Comparison of ENCODE assay signal across 8 cellular contexts in the genomic region with DNA sequence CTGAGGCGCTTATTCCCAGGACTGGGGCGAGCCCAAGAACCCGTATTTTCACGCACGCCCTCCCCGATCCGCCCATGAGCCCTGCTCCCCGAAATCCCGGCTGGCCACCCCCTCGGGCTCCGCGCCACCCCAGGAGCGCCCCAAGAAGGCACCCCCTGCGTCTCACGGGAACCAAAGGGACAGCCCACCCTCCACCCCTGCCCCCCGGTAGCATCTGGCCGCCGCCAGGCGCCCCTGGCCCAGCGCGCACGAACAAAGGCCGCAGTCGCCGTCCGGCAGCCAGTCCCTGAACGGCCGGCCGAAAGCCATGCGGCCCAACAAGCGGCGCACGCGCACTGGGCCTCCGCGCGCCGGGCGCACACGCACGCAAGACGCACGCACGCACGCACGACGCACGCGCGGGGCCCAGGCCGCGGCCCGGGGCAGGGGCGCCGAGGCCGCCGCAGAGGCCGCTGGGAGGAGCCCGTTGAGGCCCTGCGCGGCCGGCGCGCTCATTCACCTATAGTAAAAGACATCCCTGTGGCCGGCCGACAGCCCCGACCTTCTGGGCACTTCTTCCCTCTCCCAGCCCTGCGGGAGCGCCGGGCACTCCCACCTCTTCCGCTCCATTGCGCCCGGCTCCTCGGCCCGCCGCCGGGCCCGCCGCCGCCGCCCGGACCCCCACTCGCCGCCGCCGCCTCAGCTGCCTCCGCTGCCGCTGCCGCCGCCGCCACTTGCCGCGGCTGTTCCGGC. TPM values are rescaled to one million over a fixed set of nuclear protein-coding genes. Genes with fewer than 3 reads are reported as not detected.
DNase-seq lines count a peak whose midpoint lies in the region; ATAC-seq and TF ChIP-seq lines count a peak whose summit lies in the region.

No MANE protein-coding gene starts in this region.

- H2AFZ ChIP-seq in GM23248, result peak overlapping the region; percentile 70; the same call in 1 of the 2 replicates

- no peak for TF ChIP-seq EP300 in suprapubic skin (IDR thresholded peaks at IDR 0.05)

- H3K36me3 ChIP-seq in ES-I3 (ENCODE audit: insufficient read depth, low read length), result peaks cover 5% of the 10 kb centered on the region
- H3K36me3 ChIP-seq in GM23248 (ENCODE audit: low read depth), result peaks cover 11% of the 10 kb centered on the region; the same call in 1 of the 2 replicates
- peaks cover 21% of the 10 kb centered on the region for H3K36me3 ChIP-seq in suprapubic skin

- no peaks in the 10 kb centered on the region for H3K9me2 ChIP-seq in GM23248 (ENCODE audit: insufficient read depth)

- no peaks in the 10 kb centered on the region for H4K20me1 ChIP-seq in GM23248 (ENCODE audit: insufficient read depth)

- TF ChIP-seq CTCF in omental fat pad (IDR thresholded peaks at IDR 0.05) (no peak), suprapubic skin (IDR thresholded peaks at IDR 0.05) (no peak)

- TF ChIP-seq POLR2A in suprapubic skin (IDR thresholded peaks at IDR 0.05), result peak; percentile 46 to 81

- H3K9ac ChIP-seq in ES-I3 (ENCODE audit: low read depth, low read length) (peak overlapping the region; percentile 100), GM23248 (peak overlapping the region; percentile 99)

- 1% methylated on average over 46 to 49 of the region's 94 CpGs for WGBS in GM23248 (ENCODE audit: low coverage in 1 of 2, low lambda C conversion rate in 2 of 2, missing lambda C conversion rate in 2 of 2), 2 experiments
- WGBS in suprapubic skin, result no CpG with 5 or more reads among the region's 94 CpGs

- H3K79me2 ChIP-seq in GM23248 (ENCODE audit: insufficient read depth), result peaks cover 50% of the 10 kb centered on the region

- H3K4me3 ChIP-seq in GM23248 (peak overlapping the region; percentile 99), suprapubic skin (peak overlapping the region; percentile 83)

- in situ Hi-C loops in GM23248 (cut with MboI), result no loop called here

- no peaks in the 10 kb centered on the region for H3K27me3 ChIP-seq in GM23248 (replicated peaks; ENCODE audit: insufficient read depth)
- no peaks in the 10 kb centered on the region for H3K27me3 ChIP-seq in suprapubic skin

- peaks cover 15% of the 10 kb centered on the region; the same call in 1 of the 2 replicates for H3F3A ChIP-seq in GM23248 (ENCODE audit: insufficient read depth)

- H3K4me1 ChIP-seq in ES-I3 (ENCODE audit: insufficient read depth, low read length), result peaks cover 4% of the 10 kb centered on the region
- H3K4me1 ChIP-seq in GM23248 (ENCODE audit: insufficient read depth), result peaks cover 18% of the 10 kb centered on the region
- peaks cover 38% of the 10 kb centered on the region for H3K4me1 ChIP-seq in suprapubic skin

- peak; percentile 96 for DNase-seq in GM23248
- DNase-seq in Kasumi-1 (lab: John Stamatoyannopoulos, UW), result peak; percentile 59
- peak; percentile 34 for DNase-seq in SHP77 treated with DMSO at 0.1 percent for 48 hours (lab: John Stamatoyannopoulos, UW)
- peak; percentile 87 for DNase-seq in activated naive CD4-positive, alpha-beta T cell treated with anti-CD3 and anti-CD28 coated beads, Interleukin-2, amount 50 U/mL, for 16 hours
- DNase-seq in globus pallidus (ENCODE audit: low spot score), result peak; percentile 86
- peak; percentile 42 for DNase-seq in omental fat pad (ENCODE audit: low spot score)
- DNase-seq in suprapubic skin (ENCODE audit: low spot score in 2 of 2), result peak; percentile 83 to 90

- peak overlapping the region; percentile 79 for H3K4me2 ChIP-seq in GM23248 (ENCODE audit: unreplicated experiment)

- ATAC-seq in omental fat pad (ENCODE audit: low FRiP score), result peak; percentile 85

- H3K9me3 ChIP-seq in ES-I3 (ENCODE audit: control insufficient read depth, insufficient read depth, low read length), result no peaks in the 10 kb centered on the region
- H3K9me3 ChIP-seq in GM23248 (ENCODE audit: low read depth), result no peaks in the 10 kb centered on the region
- H3K9me3 ChIP-seq in suprapubic skin, result no peaks in the 10 kb centered on the region

- H3K27ac ChIP-seq in GM23248, result peak overlapping the region; percentile 90
- peak overlapping the region; percentile 98 for H3K27ac ChIP-seq in suprapubic skin

RNA-seq across cellular contexts. Expression of gene MBD3, which starts 0.5 kb away (rescaled TPM):
- total RNA-seq in GM23248 (2014; rRNA removed; shearing (Covaris generic)), result 134 and 153 TPM in 2 replicates
- 24.5 and 26.4 TPM in 2 replicates for polyA plus RNA-seq in GM23248 (2016; fragmentation: Nextera tagmentation; extraction: Ambion mirVana)
- total RNA-seq in omental fat pad (100 to 1,000 TPM in 1 of 4 donors, 10 to 100 TPM in 3; 71.1 to 100 (median 78.3) TPM), suprapubic skin (10 to 100 TPM; 53.2 to 87.9 (median 69.0) TPM)

RNA-seq across cellular contexts. Expression of gene UQCR11, which starts 13.1 kb away (rescaled TPM):
- total RNA-seq in GM23248 (2014; rRNA removed; shearing (Covaris generic)), result 49.3 and 53.0 TPM in 2 replicates
- 669 and 684 TPM in 2 replicates for polyA plus RNA-seq in GM23248 (2016; fragmentation: Nextera tagmentation; extraction: Ambion mirVana)
- total RNA-seq in omental fat pad (10 to 100 TPM; 56.6 to 83.2 (median 64.6) TPM), suprapubic skin (10 to 100 TPM; 33.4 to 73.1 (median 59.4) TPM)

RNA-seq across cellular contexts. Expression of gene MEX3D, which starts 24.1 kb away (rescaled TPM):
- total RNA-seq in GM23248 (2014; rRNA removed; shearing (Covaris generic)), result 50.3 and 50.6 TPM in 2 replicates
- polyA plus RNA-seq in GM23248 (2016; fragmentation: Nextera tagmentation; extraction: Ambion mirVana), result 2.6 and 3.0 TPM in 2 replicates
- 10 to 100 TPM in 1 of 4 donors, 1 to 10 TPM in 3; 3.3 to 10.2 (median 7.7) TPM for total RNA-seq in omental fat pad
- 10 to 100 TPM; 20.1 to 36.4 (median 26.9) TPM for total RNA-seq in suprapubic skin

Comparison
In these comparisons a context has a peak if more than half of its experiments do, and no peak if none do; other contexts are left out.
1. Peak in every context shown above with its lines: DNase-seq, ATAC-seq, H3K4me3 ChIP-seq and H3K27ac ChIP-seq.
2. DNase-seq: peak in every context shown above with its lines; median percentile 96 in GM23248; 87 in activated naive CD4-positive, alpha-beta T cell treated with anti-CD3 and anti-CD28 coated beads, Interleukin-2, amount 50 U/mL, for 16 hours; 86 in suprapubic skin; 86 in globus pallidus; 59 in Kasumi-1; 42 in omental fat pad; 34 in SHP77 treated with DMSO at 0.1 percent for 48 hours.